Comparison of ENCODE assay signal across 8 cellular contexts in genomic region chr12:130747867-130748740, GRCh38. TPM values are rescaled to one million over a fixed set of nuclear protein-coding genes. Genes with fewer than 3 reads are reported as not detected.
DNase-seq lines count a peak whose midpoint lies in the region; ATAC-seq, FAIRE-seq and TF ChIP-seq lines count a peak whose summit lies in the region.

No MANE protein-coding gene starts in this region.

- peak; percentile 84 to 91 for TF ChIP-seq CTCF in GM23338 (conservative IDR thresholded peaks at IDR 0.05; ENCODE audit: low read depth in 2 of 2)
- peak; percentile 91 for TF ChIP-seq CTCF in RWPE2 (IDR thresholded peaks at IDR 0.05; ENCODE audit: poor library complexity, severe bottlenecking)
- TF ChIP-seq CTCF in parathyroid adenoma (IDR thresholded peaks at IDR 0.05), result peak; percentile 91
- peak; percentile 96 for TF ChIP-seq CTCF in type B pancreatic cell (conservative IDR thresholded peaks at IDR 0.05)

- no peak for FAIRE-seq in frontal cortex (lab: Jason Lieb, UNC)

- H3K4me3 Mint-ChIP-seq in GM23338 (no peak overlapping the region), type B pancreatic cell (no peak overlapping the region)

- no peaks in the 10 kb centered on the region for H3K4me1 Mint-ChIP-seq in GM23338
- H3K4me1 Mint-ChIP-seq in type B pancreatic cell (ENCODE audit: unreplicated experiment), result peaks cover 8% of the 10 kb centered on the region

- H2AFZ ChIP-seq in GM23338, result peak overlapping the region; percentile 72; the same call in 1 of the 2 replicates
- H2AFZ ChIP-seq in parathyroid adenoma, result peak overlapping the region; percentile 48

- H3K4me3 ChIP-seq in GM23338 (no peak overlapping the region), RWPE2 (ENCODE audit: severe bottlenecking) (no peak overlapping the region), parathyroid adenoma (ENCODE audit: low read depth, low read length) (no peak overlapping the region)

- H3F3A ChIP-seq in GM23338 (replicated peaks; ENCODE audit: low read depth), result no peaks in the 10 kb centered on the region

- H3K9me3 ChIP-seq in RWPE2 (ENCODE audit: severe bottlenecking) (peaks cover 2% of the 10 kb centered on the region), parathyroid adenoma (ENCODE audit: control insufficient read depth, low read length) (no peaks in the 10 kb centered on the region)

- H4K20me1 ChIP-seq in GM23338 (replicated peaks; ENCODE audit: insufficient read depth), result no peaks in the 10 kb centered on the region

- H3K9me3 Mint-ChIP-seq in GM23338, result peaks cover 50% of the 10 kb centered on the region
- no peaks in the 10 kb centered on the region for H3K9me3 Mint-ChIP-seq in type B pancreatic cell

- DNase-seq in ELF-1 (ENCODE audit: low read depth, low spot score) (peak; percentile 91), GM23338 (ENCODE audit: low spot score) (peak; percentile 86), LoVo (ENCODE audit: low spot score) (peak; percentile 69), RWPE2 (ENCODE audit: low spot score) (no peak), frontal cortex (ENCODE audit: low spot score in 2 of 2) (peak; percentile 35 to 60), type B pancreatic cell (ENCODE audit: extremely low spot score, unreplicated experiment) (peak; percentile 90)
- peak; percentile 45 for DNase-seq in activated T-helper 9 cell treated with anti-CD3 and anti-CD28 coated beads, Interleukin-2, amount 50 U/mL, for 16 hours (ENCODE audit: low read depth)

- peak overlapping the region; percentile 11; the same call in 1 of the 2 replicates for H3K27ac Mint-ChIP-seq in GM23338
- H3K27ac Mint-ChIP-seq in type B pancreatic cell, result no peak overlapping the region

- no peak overlapping the region for H3K9ac ChIP-seq in parathyroid adenoma

- no peaks in the 10 kb centered on the region for H3K4me1 ChIP-seq in GM23338 (ENCODE audit: insufficient read depth)
- no peaks in the 10 kb centered on the region for H3K4me1 ChIP-seq in RWPE2 (ENCODE audit: insufficient read depth, poor library complexity, severe bottlenecking)
- peaks cover 7% of the 10 kb centered on the region for H3K4me1 ChIP-seq in parathyroid adenoma

- no peaks in the 10 kb centered on the region for H3K9me2 ChIP-seq in GM23338 (ENCODE audit: insufficient read depth)

- peak; percentile 95 for ATAC-seq in GM23338
- ATAC-seq in RWPE2 (ENCODE audit: low read depth), result peak; percentile 94

- H3K27me3 Mint-ChIP-seq in GM23338 (ENCODE audit: insufficient read depth, low read depth, poor library complexity) (peaks cover 3% of the 10 kb centered on the region), type B pancreatic cell (peaks cover 13% of the 10 kb centered on the region)

- no peaks in the 10 kb centered on the region; the same call in 2 of the 3 replicates for H3K36me3 Mint-ChIP-seq in GM23338 (ENCODE audit: low read depth)
- H3K36me3 Mint-ChIP-seq in type B pancreatic cell, result no peaks in the 10 kb centered on the region

- no peaks in the 10 kb centered on the region for H3K79me2 ChIP-seq in GM23338 (replicated peaks; ENCODE audit: insufficient read depth)
- no peaks in the 10 kb centered on the region for H3K79me2 ChIP-seq in parathyroid adenoma

- no peak overlapping the region for H3K4me2 ChIP-seq in GM23338
- H3K4me2 ChIP-seq in parathyroid adenoma (ENCODE audit: low read length), result peak overlapping the region; percentile 61

- H3K27ac ChIP-seq in GM23338 (ENCODE audit: low read depth), result no peak overlapping the region
- no peak overlapping the region for H3K27ac ChIP-seq in RWPE2 (ENCODE audit: poor library complexity, severe bottlenecking)
- H3K27ac ChIP-seq in parathyroid adenoma, result peak overlapping the region; percentile 33

- H3K36me3 ChIP-seq in GM23338 (ENCODE audit: insufficient read depth) (no peaks in the 10 kb centered on the region), RWPE2 (ENCODE audit: low read depth) (no peaks in the 10 kb centered on the region), parathyroid adenoma (ENCODE audit: control insufficient read depth, insufficient read depth, low read length) (no peaks in the 10 kb centered on the region)

- no peaks in the 10 kb centered on the region for H3K27me3 ChIP-seq in GM23338 (ENCODE audit: insufficient read depth)
- no peaks in the 10 kb centered on the region for H3K27me3 ChIP-seq in RWPE2 (ENCODE audit: insufficient read depth, poor library complexity, severe bottlenecking)
- no peaks in the 10 kb centered on the region for H3K27me3 ChIP-seq in parathyroid adenoma (ENCODE audit: control insufficient read depth, insufficient read depth, low read length)

TF ChIP-seq in GM23338, 12 proteins besides CTCF, POLR2A, EP300 and RAD21 (continues in another document):
- TF ChIP-seq JUNB (IDR thresholded peaks at IDR 0.05; ENCODE audit: unreplicated experiment) (no peak), NANOG (IDR thresholded peaks at IDR 0.05; ENCODE audit: borderline replicate concordance) (no peak), EZH2phosphoT487 (IDR thresholded peaks at IDR 0.05; ENCODE audit: unreplicated experiment) (no peak), STAT1 (IDR thresholded peaks at IDR 0.05; ENCODE audit: unreplicated experiment) (no peak), ZNF331 (CRISPR knock-in tag; IDR thresholded peaks at IDR 0.05; ENCODE audit: low read depth) (no peak), ZNF462 (CRISPR knock-in tag; IDR thresholded peaks at IDR 0.05) (no peak)

RNA-seq across cellular contexts. Expression of gene RIMBP2, which starts 32.0 kb away (rescaled TPM):
- total RNA-seq in GM23338 (2014; rRNA removed; shearing (Covaris generic)), result 0.31 TPM in 1 of 2 replicates, not detected in the other
- 0.09 and 0.37 TPM in 2 replicates for polyA plus RNA-seq in GM23338 (2016; fragmentation: Nextera tagmentation; extraction: Ambion mirVana)
- total RNA-seq in frontal cortex (47.7 TPM), type B pancreatic cell (ENCODE audit: low replicate concordance) (23.7 and 35.6 TPM in 2 replicates)

Comparison
In these comparisons a context has a peak if more than half of its experiments do, and no peak if none do; other contexts are left out.
1. RNA of gene RIMBP2, which starts 32.0 kb away (total RNA-seq): 47.7 TPM in frontal cortex (single experiment) and 23.7 to 35.6 TPM in type B pancreatic cell; 0.31 TPM in GM23338; every median in the first group is over 10 times any median in the second.
2. Peak in every context shown above with its lines, with median percentiles within 50 percentile points of each other: CTCF ChIP-seq.